In the genomic region with DNA sequence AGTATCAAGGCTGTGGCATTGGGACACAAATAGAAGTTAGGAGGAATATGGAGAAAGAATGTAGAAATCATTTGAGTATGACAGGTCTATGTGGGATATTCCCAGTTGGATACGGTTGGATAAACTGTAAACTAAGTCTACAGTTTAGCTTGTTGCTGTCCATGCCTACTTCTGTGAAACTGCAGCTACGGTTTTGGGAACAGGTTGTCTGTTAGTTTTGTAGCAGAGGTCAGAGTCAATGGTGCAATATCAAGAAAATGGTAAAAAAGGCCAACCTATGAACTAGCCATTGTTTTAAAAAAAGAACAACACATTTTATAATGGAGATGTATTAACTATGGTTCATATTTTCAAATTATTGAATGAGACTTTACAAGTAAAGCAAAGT, we compare ENCODE assay signal across 17 cellular contexts. TPM values are rescaled to one million over a fixed set of nuclear protein-coding genes. Genes with fewer than 3 reads are reported as not detected.
DNase-seq lines count a peak whose midpoint lies in the region; ATAC-seq and TF ChIP-seq lines count a peak whose summit lies in the region.
"Had no signal": no experiment of that assay in that cellular context is flagged by ENCODE, and none has a peak within 500 bp of the region (broad histone marks: within the 10 kb centered on the region; RNA-seq: fewer than 3 reads in every experiment).

No MANE protein-coding gene starts in this region.

- H3K27ac Mint-ChIP-seq in Calu3 (ENCODE audit: unreplicated experiment): peak overlapping the region; percentile 27
- H3K27ac Mint-ChIP-seq in activated B cell treated with CpG ODN at 0.5 μM for 24 hours: peak overlapping the region; percentile 13
- H3K27ac Mint-ChIP-seq in stimulated activated naive CD8-positive, alpha-beta T cell treated with anti-CD3 and anti-CD28 coated beads, Interleukin-15, amount 100 ng/mL, for 72 hours: no peak overlapping the region
- H3K27ac Mint-ChIP-seq: B cell had no signal

- CTCF ChIA-PET in Calu3 (lab: Charles Lee) (no interaction called here), activated B cell treated with CpG ODN at 0.5 μM for 24 hours (lab: Charles Lee) (no interaction called here)

- H3K36me3 ChIP-seq in neutrophil: peaks cover 51% of the 10 kb centered on the region

- H3K9me3 Mint-ChIP-seq in Calu3 (ENCODE audit: low read depth, unreplicated experiment) (peaks cover 2% of the 10 kb centered on the region), activated B cell treated with CpG ODN at 0.5 μM for 24 hours (peaks cover 3% of the 10 kb centered on the region)
- H3K9me3 Mint-ChIP-seq in stimulated activated naive CD8-positive, alpha-beta T cell treated with anti-CD3 and anti-CD28 coated beads, Interleukin-15, amount 100 ng/mL, for 72 hours: no peaks in the 10 kb centered on the region

- BruUV-seq in Calu3 (replicated peaks; lab: Mats Ljungman, UMichigan): no TSS peak

- intact Hi-C loops in Calu3 (cut with micrococcal nuclease; ENCODE audit: unreplicated experiment): no loop called here
- intact Hi-C loops in activated B cell treated with CpG ODN at 0.5 μM for 24 hours (cut with micrococcal nuclease): no loop called here

- H3K36me3 Mint-ChIP-seq in Calu3 (ENCODE audit: insufficient read depth, unreplicated experiment) (peaks cover 40% of the 10 kb centered on the region), activated B cell treated with CpG ODN at 0.5 μM for 24 hours (ENCODE audit: low read depth) (peaks cover 72% of the 10 kb centered on the region)

- H3K27me3 ChIP-seq in neutrophil: no peaks in the 10 kb centered on the region
- H3K27me3 ChIP-seq: BLaER1 treated with 17β-estradiol and CSF1 and Interleukin-3, amounts not matched to agents 10 nM and 100 nM had no signal

- TF ChIP-seq CTCF in Calu3 (IDR thresholded peaks at IDR 0.05; ENCODE audit: unreplicated experiment): no peak
- TF ChIP-seq CTCF in activated B cell treated with CpG ODN at 0.5 μM for 24 hours (IDR thresholded peaks at IDR 0.05): no peak
- no peak for TF ChIP-seq CTCF in neutrophil (IDR thresholded peaks at IDR 0.05)

- no peak for ATAC-seq in activated B cell treated with CpG ODN at 0.5 μM for 24 hours (ENCODE audit: low read depth)
- peak; percentile 73 for ATAC-seq in left lobe of liver
- no peak for ATAC-seq in HG02885 (IDR thresholded peaks at IDR 0.05; ENCODE audit: poor library complexity, unreplicated experiment)
- ATAC-seq in stimulated activated naive CD8-positive, alpha-beta T cell treated with anti-CD3 and anti-CD28 coated beads, Interleukin-15, amount 100 ng/mL, for 72 hours: no peak

- H3K27ac ChIP-seq in neutrophil: peak overlapping the region; percentile 42
- H3K27ac ChIP-seq: GM23248, HL-60 had no signal

- H3K4me1 ChIP-seq in neutrophil (ENCODE audit: control insufficient read depth in 1 of 2, insufficient read depth in 1 of 2, low read depth in 1 of 2, low read length in 1 of 2): peaks cover 4 to 21% of the 10 kb centered on the region in 2 experiments
- H3K4me1 ChIP-seq: HAP-1 had no signal

- DNase-seq in Calu3 (no peak), activated B cell treated with CpG ODN at 0.5 μM for 24 hours (no peak), left lobe of liver (ENCODE audit: low spot score) (no peak), putamen (ENCODE audit: low spot score) (no peak)
- no peak for DNase-seq in stimulated activated CD8-positive, alpha-beta memory T cell treated with anti-CD3 and anti-CD28 coated beads, Interleukin-4, amount 100 ng/mL, for 48 hours
- no peak for DNase-seq in stimulated activated naive CD8-positive, alpha-beta T cell treated with anti-CD3 and anti-CD28 coated beads, Interleukin-15, amount 100 ng/mL, for 72 hours
- DNase-seq: CD4-positive, CD25-positive, alpha-beta regulatory T cell; CD8-positive, alpha-beta memory T cell; COR-L47; GM23248; IMR-90 had no signal

- H3K27me3 Mint-ChIP-seq in Calu3 (ENCODE audit: unreplicated experiment) (no peaks in the 10 kb centered on the region), activated B cell treated with CpG ODN at 0.5 μM for 24 hours (no peaks in the 10 kb centered on the region)
- no peaks in the 10 kb centered on the region for H3K27me3 Mint-ChIP-seq in stimulated activated naive CD8-positive, alpha-beta T cell treated with anti-CD3 and anti-CD28 coated beads, Interleukin-15, amount 100 ng/mL, for 72 hours
- H3K27me3 Mint-ChIP-seq: B cell; CD4-positive, CD25-positive, alpha-beta regulatory T cell; CD8-positive, alpha-beta memory T cell had no signal

- no peak overlapping the region for H3K4me3 Mint-ChIP-seq in Calu3 (ENCODE audit: low read depth, unreplicated experiment)
- H3K4me3 Mint-ChIP-seq in activated B cell treated with CpG ODN at 0.5 μM for 24 hours: no peak overlapping the region
- no peak overlapping the region for H3K4me3 Mint-ChIP-seq in stimulated activated naive CD8-positive, alpha-beta T cell treated with anti-CD3 and anti-CD28 coated beads, Interleukin-15, amount 100 ng/mL, for 72 hours
- H3K4me3 Mint-ChIP-seq: B cell; CD4-positive, CD25-positive, alpha-beta regulatory T cell; CD8-positive, alpha-beta memory T cell had no signal

- POLR2A ChIA-PET in activated B cell treated with CpG ODN at 0.5 μM for 24 hours (lab: Charles Lee): no interaction called here

- no peaks in the 10 kb centered on the region for H3K9me3 ChIP-seq in neutrophil
- H3K9me3 ChIP-seq: HAP-1 had no signal

- H3K4me1 Mint-ChIP-seq in Calu3 (ENCODE audit: low read depth, unreplicated experiment) (peaks cover 39% of the 10 kb centered on the region), activated B cell treated with CpG ODN at 0.5 μM for 24 hours (peaks cover 34% of the 10 kb centered on the region)
- H3K4me1 Mint-ChIP-seq in stimulated activated naive CD8-positive, alpha-beta T cell treated with anti-CD3 and anti-CD28 coated beads, Interleukin-15, amount 100 ng/mL, for 72 hours: peaks cover 19% of the 10 kb centered on the region

- no peak overlapping the region for H3K4me3 ChIP-seq in neutrophil (ENCODE audit: low read depth in 1 of 2, low read length in 1 of 2)
- H3K4me3 ChIP-seq: BLaER1 treated with 17β-estradiol and CSF1 and Interleukin-3, amounts not matched to agents 10 nM and 100 nM; GM23248; HAP-1 had no signal

RNA-seq across cellular contexts. Expression of a gene that starts 23.8 kb away (rescaled TPM):
- total RNA-seq in Calu3 (2022): 78.8 and 80.2 TPM in 2 replicates
- 141 and 152 TPM in 2 replicates for total RNA-seq in activated B cell treated with CpG ODN at 0.5 μM for 24 hours
- 27.0 TPM for total RNA-seq in left lobe of liver

Comparison
In these comparisons a context has a peak if more than half of its experiments do, and no peak if none do; other contexts are left out.
1. H3K27ac Mint-ChIP-seq: peak in Calu3 (single experiment) and activated B cell treated with CpG ODN at 0.5 μM for 24 hours (single experiment); none in stimulated activated naive CD8-positive, alpha-beta T cell treated with anti-CD3 and anti-CD28 coated beads, Interleukin-15, amount 100 ng/mL, for 72 hours (0 of 2).